Comparison of ENCODE assay signal across 13 cellular contexts in genomic region chr6:158069800-158070195, GRCh38.
DNase-seq lines count a peak whose midpoint lies in the region; ATAC-seq, FAIRE-seq and TF ChIP-seq lines count a peak whose summit lies in the region.
"Had no signal": no experiment of that assay in that cellular context is flagged by ENCODE, and none has a peak within 500 bp of the region (broad histone marks: within the 10 kb centered on the region; RNA-seq: fewer than 3 reads in every experiment).

No MANE protein-coding gene starts in this region.

- TF ChIP-seq RAD21 in A549 (conservative IDR thresholded peaks at IDR 0.05 in 1 of 2, IDR thresholded peaks at IDR 0.05 in 1 of 2), result no peak
- no peak for TF ChIP-seq RAD21 in HCT116 (IDR thresholded peaks at IDR 0.05; ENCODE audit: low read depth)

- no peak for FAIRE-seq in A549 (lab: Jason Lieb, UNC)
- FAIRE-seq: colon, K562 had no signal

- TF ChIP-seq POLR2A in A549 (IDR thresholded peaks at IDR 0.05; ENCODE audit: low read length) (no peak), HCT116 (IDR thresholded peaks at IDR 0.05; ENCODE audit: borderline replicate concordance, extremely low read depth, insufficient read depth, insufficient read length) (no peak)

- POLR2A ChIA-PET in A549 (lab: Yijun Ruan, JAX) (interaction anchor here (1.1 kb wide), 1 partner anchor 9 kb away, joined by 4 read pairs; no protein-coding TSS in a partner anchor), HCT116 (lab: Charles Lee) (interaction anchor here (2.4 kb wide), 1 partner anchor 12 kb away, joined by 6 read pairs; no protein-coding TSS in a partner anchor)

- H4K20me1 ChIP-seq in HCT116 (ENCODE audit: insufficient read depth), result no peaks in the 10 kb centered on the region

- ATAC-seq in A549 (no peak), HCT116 (no peak), HG02798 (IDR thresholded peaks at IDR 0.05; ENCODE audit: poor library complexity, unreplicated experiment) (no peak)
- ATAC-seq: K562 had no signal

- TF ChIP-seq CTCF in A549 (IDR thresholded peaks at IDR 0.05), result no peak
- TF ChIP-seq CTCF in HCT116 (IDR thresholded peaks at IDR 0.05 in 2 of 3, conservative IDR thresholded peaks at IDR 0.05 in 1 of 3; ENCODE audit: borderline replicate concordance in 1 of 3, insufficient read depth in 1 of 3, low read depth in 2 of 3, low read length in 2 of 3), result no peak
- no peak for TF ChIP-seq CTCF in brain microvascular endothelial cell (IDR thresholded peaks at IDR 0.05; ENCODE audit: low read depth, low read length, missing control alignments)

- peak overlapping the region; percentile 49; the same call in 1 of the 2 replicates for H3K9ac ChIP-seq in HCT116 (ENCODE audit: low read length)

- H3K9me2 ChIP-seq in HCT116 (ENCODE audit: insufficient read depth), result no peaks in the 10 kb centered on the region

- no peaks in the 10 kb centered on the region for H3K79me2 ChIP-seq in HCT116 (ENCODE audit: insufficient read depth, low read length)

- H3K9me3 ChIP-seq in A549 (no peaks in the 10 kb centered on the region), HCT116 (ENCODE audit: control insufficient read depth in 1 of 2, insufficient read depth in 1 of 2, low read depth in 1 of 2, low read length in 2 of 2) (no peaks in the 10 kb centered on the region)
- H3K9me3 ChIP-seq: left lung had no signal

- H3K4me3 ChIP-seq in A549 (no peak overlapping the region), HCT116 (replicated peaks in 1 of 2; ENCODE audit: low read depth in 1 of 2, low read length in 2 of 2) (no peak overlapping the region), brain microvascular endothelial cell (ENCODE audit: low read depth, low read length) (no peak overlapping the region)
- H3K4me3 ChIP-seq: K562, left lung had no signal

- WGBS in A549 (ENCODE audit: missing lambda C conversion rate), result 91% methylated on average over 6 of the region's 6 CpGs

- H3K27me3 ChIP-seq in HCT116 (ENCODE audit: insufficient read depth, low read length) (no peaks in the 10 kb centered on the region), brain microvascular endothelial cell (replicated peaks) (no peaks in the 10 kb centered on the region)
- H3K27me3 ChIP-seq: left lung had no signal

- in situ Hi-C loops in brain microvascular endothelial cell (cut with HindIII; ENCODE audit: low pct_ligation_motif_present, low sequenced_read_pairs), result no loop called here

- H3K36me3 ChIP-seq in HCT116 (ENCODE audit: control insufficient read depth in 1 of 2, insufficient read depth in 2 of 2, low read length in 2 of 2), result peaks cover 3 to 24% of the 10 kb centered on the region in 2 experiments; a peak in 2 of 4 replicates
- H3K36me3 ChIP-seq in brain microvascular endothelial cell (replicated peaks), result peaks cover 92% of the 10 kb centered on the region

- no TSS peak for BruUV-seq in HCT116 (replicated peaks; lab: Mats Ljungman, UMichigan)

- no peak for DNase-seq in A549 (ENCODE audit: low read depth in 1 of 2, low spot score in 1 of 2)
- no peak for DNase-seq in HCT116 (ENCODE audit: low read depth, low spot score)
- DNase-seq in brain microvascular endothelial cell, result peak; percentile 73
- peak; percentile 24 for DNase-seq in iris pigment epithelial cell (ENCODE audit: low read depth)
- no peak for DNase-seq in NCI-H146 (lab: John Stamatoyannopoulos, UW)
- no peak for DNase-seq in activated CD8-positive, alpha-beta memory T cell treated with anti-CD3 and anti-CD28 coated beads, Interleukin-2, amount 50 U/mL, for 4 hours
- no peak for DNase-seq in retina
- DNase-seq: activated CD4-positive, alpha-beta T cell treated with anti-CD3 and anti-CD28 coated beads for 1 hour; left lung; NCI-H2029 had no signal

- H3K27ac ChIP-seq in A549 (peak overlapping the region; percentile 82 to 85), HCT116 (ENCODE audit: low read depth, low read length) (peak overlapping the region; percentile 78; the same call in 1 of the 2 replicates), brain microvascular endothelial cell (peak overlapping the region; percentile 95)

- intact Hi-C loops in HCT116 (cut with micrococcal nuclease), result loop anchor here (10.0 kb wide), 2 partner anchors 425 to 755 kb away; no protein-coding TSS in a partner anchor

- RAD21 ChIA-PET in HCT116 (lab: Charles Lee; ENCODE audit: low non-redundant PET in 1 of 2, low total read pairs in 2 of 2, uncharacterized antibody in 2 of 2, unreplicated experiment in 2 of 2), result no interaction called here

- H3K4me2 ChIP-seq in A549, result no peak overlapping the region
- H3K4me2 ChIP-seq in HCT116 (ENCODE audit: low read length), result peak overlapping the region; percentile 76

- CTCF ChIA-PET in A549 (lab: Yijun Ruan, JAX), result interaction anchor here (0.6 to 6.0 kb wide), 8 partner anchors 9 to 313 kb away, joined by 3 to 57 read pairs (median 5); partner anchors contain the start of gene SYNJ2
- CTCF ChIA-PET in HCT116 (lab: Charles Lee), result interaction anchor here (1.1 to 3.1 kb wide), 3 partner anchors 8 to 23 kb away, joined by 3 to 18 read pairs (median 3); no protein-coding TSS in a partner anchor

- H3K4me1 ChIP-seq in A549 (peaks cover 40% of the 10 kb centered on the region), HCT116 (ENCODE audit: control insufficient read depth in 1 of 2, insufficient read depth in 2 of 2, low read length in 2 of 2) (peaks cover 26 to 46% of the 10 kb centered on the region in 2 experiments)

- TF ChIP-seq EP300 in A549 (IDR thresholded peaks at IDR 0.05), result no peak

- H2AFZ ChIP-seq in HCT116 (ENCODE audit: low read depth, low read length, poor library complexity, severe bottlenecking), result no peak overlapping the region

TF ChIP-seq in A549, 52 proteins besides CTCF, POLR2A, EP300 and RAD21:
- TF ChIP-seq KDM5A (IDR thresholded peaks at IDR 0.05) (no peak), CHD4 (IDR thresholded peaks at IDR 0.05; ENCODE audit: borderline replicate concordance) (no peak)
- TF ChIP-seq, protein P1, sequence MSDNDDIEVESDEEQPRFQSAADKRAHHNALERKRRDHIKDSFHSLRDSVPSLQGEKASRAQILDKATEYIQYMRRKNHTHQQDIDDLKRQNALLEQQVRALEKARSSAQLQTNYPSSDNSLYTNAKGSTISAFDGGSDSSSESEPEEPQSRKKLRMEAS (IDR thresholded peaks at IDR 0.05), result no peak

TF ChIP-seq in HCT116, 20 proteins besides CTCF, POLR2A, EP300 and RAD21 (continues in another document):
- TF ChIP-seq EZH2phosphoT487 (IDR thresholded peaks at IDR 0.05; ENCODE audit: borderline replicate concordance), result no peak
- no peak for TF ChIP-seq EGR1 (IDR thresholded peaks at IDR 0.05; ENCODE audit: low read depth)
- TF ChIP-seq, protein P2, sequence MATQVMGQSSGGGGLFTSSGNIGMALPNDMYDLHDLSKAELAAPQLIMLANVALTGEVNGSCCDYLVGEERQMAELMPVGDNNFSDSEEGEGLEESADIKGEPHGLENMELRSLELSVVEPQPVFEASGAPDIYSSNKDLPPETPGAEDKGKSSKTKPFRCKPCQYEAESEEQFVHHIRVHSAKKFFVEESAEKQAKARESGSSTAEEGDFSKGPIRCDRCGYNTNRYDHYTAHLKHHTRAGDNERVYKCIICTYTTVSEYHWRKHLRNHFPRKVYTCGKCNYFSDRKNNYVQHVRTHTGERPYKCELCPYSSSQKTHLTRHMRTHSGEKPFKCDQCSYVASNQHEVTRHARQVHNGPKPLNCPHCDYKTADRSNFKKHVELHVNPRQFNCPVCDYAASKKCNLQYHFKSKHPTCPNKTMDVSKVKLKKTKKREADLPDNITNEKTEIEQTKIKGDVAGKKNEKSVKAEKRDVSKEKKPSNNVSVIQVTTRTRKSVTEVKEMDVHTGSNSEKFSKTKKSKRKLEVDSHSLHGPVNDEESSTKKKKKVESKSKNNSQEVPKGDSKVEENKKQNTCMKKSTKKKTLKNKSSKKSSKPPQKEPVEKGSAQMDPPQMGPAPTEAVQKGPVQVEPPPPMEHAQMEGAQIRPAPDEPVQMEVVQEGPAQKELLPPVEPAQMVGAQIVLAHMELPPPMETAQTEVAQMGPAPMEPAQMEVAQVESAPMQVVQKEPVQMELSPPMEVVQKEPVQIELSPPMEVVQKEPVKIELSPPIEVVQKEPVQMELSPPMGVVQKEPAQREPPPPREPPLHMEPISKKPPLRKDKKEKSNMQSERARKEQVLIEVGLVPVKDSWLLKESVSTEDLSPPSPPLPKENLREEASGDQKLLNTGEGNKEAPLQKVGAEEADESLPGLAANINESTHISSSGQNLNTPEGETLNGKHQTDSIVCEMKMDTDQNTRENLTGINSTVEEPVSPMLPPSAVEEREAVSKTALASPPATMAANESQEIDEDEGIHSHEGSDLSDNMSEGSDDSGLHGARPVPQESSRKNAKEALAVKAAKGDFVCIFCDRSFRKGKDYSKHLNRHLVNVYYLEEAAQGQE (IDR thresholded peaks at IDR 0.05; ENCODE audit: low read depth), result no peak
- TF ChIP-seq, protein P3, sequence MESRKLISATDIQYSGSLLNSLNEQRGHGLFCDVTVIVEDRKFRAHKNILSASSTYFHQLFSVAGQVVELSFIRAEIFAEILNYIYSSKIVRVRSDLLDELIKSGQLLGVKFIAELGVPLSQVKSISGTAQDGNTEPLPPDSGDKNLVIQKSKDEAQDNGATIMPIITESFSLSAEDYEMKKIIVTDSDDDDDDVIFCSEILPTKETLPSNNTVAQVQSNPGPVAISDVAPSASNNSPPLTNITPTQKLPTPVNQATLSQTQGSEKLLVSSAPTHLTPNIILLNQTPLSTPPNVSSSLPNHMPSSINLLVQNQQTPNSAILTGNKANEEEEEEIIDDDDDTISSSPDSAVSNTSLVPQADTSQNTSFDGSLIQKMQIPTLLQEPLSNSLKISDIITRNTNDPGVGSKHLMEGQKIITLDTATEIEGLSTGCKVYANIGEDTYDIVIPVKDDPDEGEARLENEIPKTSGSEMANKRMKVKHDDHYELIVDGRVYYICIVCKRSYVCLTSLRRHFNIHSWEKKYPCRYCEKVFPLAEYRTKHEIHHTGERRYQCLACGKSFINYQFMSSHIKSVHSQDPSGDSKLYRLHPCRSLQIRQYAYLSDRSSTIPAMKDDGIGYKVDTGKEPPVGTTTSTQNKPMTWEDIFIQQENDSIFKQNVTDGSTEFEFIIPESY (IDR thresholded peaks at IDR 0.05; ENCODE audit: extremely low read depth, insufficient replicate concordance, low read length), result no peak
- no peak for TF ChIP-seq YY1 (IDR thresholded peaks at IDR 0.05; ENCODE audit: extremely low read depth, insufficient replicate concordance, low read depth, low read length)
- TF ChIP-seq SRF (IDR thresholded peaks at IDR 0.05; ENCODE audit: low read depth), result no peak
- no peak for TF ChIP-seq SIN3A (IDR thresholded peaks at IDR 0.05; ENCODE audit: low read depth)
- no peak for TF ChIP-seq SP1 (IDR thresholded peaks at IDR 0.05; ENCODE audit: low read depth)
- no peak for TF ChIP-seq ATF3 (IDR thresholded peaks at IDR 0.05)
- TF ChIP-seq, protein P1 (IDR thresholded peaks at IDR 0.05), result no peak
- TF ChIP-seq EZH2 (IDR thresholded peaks at IDR 0.05), result no peak
- no peak for TF ChIP-seq JUND (IDR thresholded peaks at IDR 0.05)

Comparison
In these comparisons a context has a peak if more than half of its experiments do, and no peak if none do; other contexts are left out.
1. DNase-seq: peak in brain microvascular endothelial cell (single experiment) and iris pigment epithelial cell (single experiment); none in A549 (0 of 2), HCT116 (single experiment), NCI-H146 (single experiment), activated CD8-positive, alpha-beta memory T cell treated with anti-CD3 and anti-CD28 coated beads, Interleukin-2, amount 50 U/mL, for 4 hours (single experiment) and retina (single experiment).
2. Peak in every context shown above with its lines, with median percentiles within 50 percentile points of each other: H3K27ac ChIP-seq.